In genomic region chr14:52791204-52792096, GRCh38 we compare ENCODE assay signal across 8 cellular contexts. TPM values are rescaled to one million over a fixed set of nuclear protein-coding genes. Genes with fewer than 3 reads are reported as not detected.
DNase-seq lines count a peak whose midpoint lies in the region; ATAC-seq and TF ChIP-seq lines count a peak whose summit lies in the region.

TSS of gene GNPNAT1 (minus strand) at chr14:52791607. CDS start at chr14:52784650, 6,957 bp downstream.

- 4% methylated on average over 52 of the region's 75 CpGs for WGBS in prostate gland

- H3K4me3 ChIP-seq in prostate gland: peak within 1 kb of the TSS; percentile 70 to 71

- peak; percentile 93 for ATAC-seq in GM18498 (IDR thresholded peaks at IDR 0.05; ENCODE audit: unreplicated experiment)
- ATAC-seq in HG02885 (IDR thresholded peaks at IDR 0.05; ENCODE audit: poor library complexity, unreplicated experiment): peak; percentile 87
- ATAC-seq in left ventricle myocardium superior: peak; percentile 97

- H3K4me1 ChIP-seq in prostate gland (replicated peaks): no peaks in the 10 kb centered on the region

- H3K27ac ChIP-seq in angular gyrus (ENCODE audit: low read depth, low read length) (peak within 1 kb of the TSS; percentile 90), prostate gland (peak within 1 kb of the TSS; percentile 74 to 85)

- peak; percentile 80 for TF ChIP-seq POLR2A in prostate gland (IDR thresholded peaks at IDR 0.05)

- TF ChIP-seq CTCF in prostate gland (IDR thresholded peaks at IDR 0.05): no peak

- no peaks in the 10 kb centered on the region for H3K27me3 ChIP-seq in prostate gland (replicated peaks; ENCODE audit: insufficient read depth)

- DNase-seq in NCI-H187 treated with DMSO at 0.1 percent for 48 hours (lab: John Stamatoyannopoulos, UW) (peak; percentile 58), T-helper 2 cell (peak; percentile 63 to 96 (median 86)), left ventricle myocardium superior (peak; percentile 91), prostate gland (ENCODE audit: low spot score) (peak; percentile 76), ureter (ENCODE audit: low spot score) (peak; percentile 85)

- intact Hi-C loops in left ventricle myocardium superior (cut with micrococcal nuclease): no loop called here
- intact Hi-C loops in prostate gland (cut with DNase I): no loop called here

- H3K9me3 ChIP-seq in prostate gland: no peaks in the 10 kb centered on the region

- H3K36me3 ChIP-seq in prostate gland: no peaks in the 10 kb centered on the region

RNA-seq across cellular contexts. Expression of gene GNPNAT1, which starts in this region (rescaled TPM):
- 7.4 TPM for total RNA-seq in left ventricle myocardium superior
- total RNA-seq in prostate gland: 10 to 100 TPM; 26.2 to 41.4 TPM
- total RNA-seq in ureter: 20.0 TPM

Comparison
In these comparisons a context has a peak if more than half of its experiments do, and no peak if none do; other contexts are left out.
1. Peak in every context shown above with its lines: DNase-seq, ATAC-seq, H3K4me3 ChIP-seq and H3K27ac ChIP-seq.